13 cellular contexts compared by ENCODE assay signal in the genomic region with DNA sequence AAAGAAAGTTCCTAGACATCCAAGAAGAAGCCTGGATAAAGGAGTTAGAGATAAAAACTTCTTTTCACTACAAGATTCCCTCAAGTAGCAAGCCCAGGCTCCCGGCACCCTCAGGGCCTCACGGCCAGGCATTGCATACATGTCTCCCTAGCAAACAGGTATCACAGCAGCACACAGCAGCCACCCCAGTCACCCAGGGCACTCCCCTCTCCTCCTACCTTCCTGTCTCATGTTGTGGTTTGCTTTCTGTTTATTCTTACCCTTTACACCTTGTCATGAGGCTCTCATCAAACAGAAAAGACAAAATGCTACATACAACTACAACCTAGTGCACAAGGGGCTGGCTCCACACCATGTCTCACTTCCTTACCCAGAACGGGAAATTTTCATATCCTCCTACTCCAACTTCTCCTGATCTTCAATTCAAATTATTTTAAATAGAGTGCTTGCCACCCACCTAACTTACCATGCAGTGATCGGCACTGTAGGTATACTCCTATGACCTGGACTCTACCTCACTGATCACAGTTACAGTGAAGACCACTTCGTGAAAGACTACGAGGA. TPM values are rescaled to one million over a fixed set of nuclear protein-coding genes. Genes with fewer than 3 reads are reported as not detected.
DNase-seq lines count a peak whose midpoint lies in the region; ATAC-seq and TF ChIP-seq lines count a peak whose summit lies in the region.
"Had no signal": no experiment of that assay in that cellular context is flagged by ENCODE, and none has a peak within 500 bp of the region (broad histone marks: within the 10 kb centered on the region; RNA-seq: fewer than 3 reads in every experiment).

No MANE protein-coding gene starts in this region.

- H4K8ac ChIP-seq in mesendoderm (ENCODE audit: low read depth, low read length), result no peak overlapping the region

- no peak overlapping the region for H3K4me2 ChIP-seq in mesendoderm (ENCODE audit: low read length)
- H3K4me2 ChIP-seq: hepatocyte, SK-N-SH had no signal

- no peak for TF ChIP-seq CTCF in gastroesophageal sphincter (IDR thresholded peaks at IDR 0.05)

- no peaks in the 10 kb centered on the region for H3K27me3 Mint-ChIP-seq in CD4-positive, CD25-positive, alpha-beta regulatory T cell
- no peaks in the 10 kb centered on the region for H3K27me3 Mint-ChIP-seq in activated T-helper 1 cell treated with anti-CD3 and anti-CD28 coated beads, Interleukin-12 subunit alpha, Interleukin-12 subunit beta, Interleukin-2, Interleukin-4 antibody, amounts not matched to agents 30 ng/mL and 10 ng/mL and 1 ng/mL, durations not matched to agents 14 hours and 24 hours and 36 hours (ENCODE audit: insufficient read depth)

- H3K79me2 ChIP-seq in mesendoderm (ENCODE audit: control insufficient read depth, insufficient read depth, low read length), result peaks cover 4% of the 10 kb centered on the region
- H3K79me2 ChIP-seq: hepatocyte had no signal

- no peak for TF ChIP-seq EP300 in gastroesophageal sphincter (IDR thresholded peaks at IDR 0.05)

- H3K4me1 ChIP-seq in CD4-positive, CD25-positive, alpha-beta regulatory T cell (ENCODE audit: control insufficient read depth, insufficient read depth, low read length, poor library complexity, severe bottlenecking), result peaks cover 54% of the 10 kb centered on the region
- no peaks in the 10 kb centered on the region for H3K4me1 ChIP-seq in mesendoderm (ENCODE audit: control insufficient read depth, low read depth, low read length)
- H3K4me1 ChIP-seq in gastroesophageal sphincter, result peaks cover 0 to 7% (median under 1%) of the 10 kb centered on the region in 3 donors

- H3K9ac ChIP-seq in mesendoderm (ENCODE audit: low read length), result no peak overlapping the region
- H3K9ac ChIP-seq: SK-N-SH had no signal

- H3K36me3 ChIP-seq in CD4-positive, CD25-positive, alpha-beta regulatory T cell (ENCODE audit: control insufficient read depth, insufficient read depth, low read length), result peaks cover 62% of the 10 kb centered on the region
- peaks cover 12% of the 10 kb centered on the region for H3K36me3 ChIP-seq in mesendoderm (ENCODE audit: control insufficient read depth, insufficient read depth, low read length)
- peaks cover 0 to 84% of the 10 kb centered on the region in 2 donors for H3K36me3 ChIP-seq in gastroesophageal sphincter

- peak; percentile 98 to 99 for ATAC-seq in CD4-positive, CD25-positive, alpha-beta regulatory T cell (ENCODE audit: low read depth in 2 of 2)
- no peak for ATAC-seq in GM21723 (IDR thresholded peaks at IDR 0.05; ENCODE audit: unreplicated experiment)
- no peak for ATAC-seq in HG02623 (IDR thresholded peaks at IDR 0.05; ENCODE audit: unreplicated experiment)
- no peak for ATAC-seq in gastroesophageal sphincter

- no peak overlapping the region for H2AK5ac ChIP-seq in mesendoderm (ENCODE audit: low read length)

- no peaks in the 10 kb centered on the region for H3K27me3 ChIP-seq in CD4-positive, CD25-positive, alpha-beta regulatory T cell (ENCODE audit: control insufficient read depth, insufficient read depth, low read length)
- H3K27me3 ChIP-seq in mesendoderm (ENCODE audit: insufficient read depth, low read length, poor library complexity) (no peaks in the 10 kb centered on the region), gastroesophageal sphincter (no peaks in the 10 kb centered on the region)
- H3K27me3 ChIP-seq: hepatocyte had no signal

- H3K36me3 Mint-ChIP-seq in CD4-positive, CD25-positive, alpha-beta regulatory T cell, result peaks cover 55% of the 10 kb centered on the region
- peaks cover 41% of the 10 kb centered on the region for H3K36me3 Mint-ChIP-seq in activated T-helper 1 cell treated with anti-CD3 and anti-CD28 coated beads, Interleukin-12 subunit alpha, Interleukin-12 subunit beta, Interleukin-2, Interleukin-4 antibody, amounts not matched to agents 30 ng/mL and 10 ng/mL and 1 ng/mL, durations not matched to agents 14 hours and 24 hours and 36 hours (ENCODE audit: low read depth)

- H3K23ac ChIP-seq in mesendoderm (ENCODE audit: low read length), result peak overlapping the region; percentile 80

- intact Hi-C loops in activated T-helper 1 cell treated with anti-CD3 and anti-CD28 coated beads, Interleukin-12 subunit alpha, Interleukin-12 subunit beta, Interleukin-2, Interleukin-4 antibody, amounts not matched to agents 30 ng/mL and 10 ng/mL and 1 ng/mL, durations not matched to agents 14 hours and 24 hours and 36 hours (cut with micrococcal nuclease), result loop anchor here (1.0 kb wide), 1 partner anchor 13 kb away; no protein-coding TSS in a partner anchor
- intact Hi-C loops in posterior vena cava (cut with DNase I), result no loop called here

- H2BK15ac ChIP-seq in mesendoderm (replicated peaks; ENCODE audit: low read depth), result no peak overlapping the region

- H3K4me3 Mint-ChIP-seq in CD4-positive, CD25-positive, alpha-beta regulatory T cell, result peak overlapping the region; percentile 1 to 80 (median 61)
- peak overlapping the region; percentile 49 for H3K4me3 Mint-ChIP-seq in activated T-helper 1 cell treated with anti-CD3 and anti-CD28 coated beads, Interleukin-12 subunit alpha, Interleukin-12 subunit beta, Interleukin-2, Interleukin-4 antibody, amounts not matched to agents 30 ng/mL and 10 ng/mL and 1 ng/mL, durations not matched to agents 14 hours and 24 hours and 36 hours

- peak overlapping the region; percentile 54 for H3K4me3 ChIP-seq in CD4-positive, CD25-positive, alpha-beta regulatory T cell (ENCODE audit: low read depth, low read length)
- H3K4me3 ChIP-seq in mesendoderm (ENCODE audit: low read length) (no peak overlapping the region), gastroesophageal sphincter (no peak overlapping the region)
- H3K4me3 ChIP-seq: hepatocyte had no signal

- H3K4me1 Mint-ChIP-seq in CD4-positive, CD25-positive, alpha-beta regulatory T cell, result peaks cover 33 to 93% (median 51%) of the 10 kb centered on the region in 4 donors
- peaks cover 62% of the 10 kb centered on the region for H3K4me1 Mint-ChIP-seq in activated T-helper 1 cell treated with anti-CD3 and anti-CD28 coated beads, Interleukin-12 subunit alpha, Interleukin-12 subunit beta, Interleukin-2, Interleukin-4 antibody, amounts not matched to agents 30 ng/mL and 10 ng/mL and 1 ng/mL, durations not matched to agents 14 hours and 24 hours and 36 hours (ENCODE audit: low read depth)

- no peaks in the 10 kb centered on the region for H3K9me3 Mint-ChIP-seq in CD4-positive, CD25-positive, alpha-beta regulatory T cell
- H3K9me3 Mint-ChIP-seq in activated T-helper 1 cell treated with anti-CD3 and anti-CD28 coated beads, Interleukin-12 subunit alpha, Interleukin-12 subunit beta, Interleukin-2, Interleukin-4 antibody, amounts not matched to agents 30 ng/mL and 10 ng/mL and 1 ng/mL, durations not matched to agents 14 hours and 24 hours and 36 hours, result no peaks in the 10 kb centered on the region

- DNase-seq in CD4-positive, CD25-positive, alpha-beta regulatory T cell, result peak; percentile 21 to 81 (median 68)
- DNase-seq in T-helper 2 cell (peak in 3 of 5 experiments; percentile 35 to 70 (median 55)), mesendoderm (no peak), posterior vena cava (ENCODE audit: low spot score) (no peak)
- peak; percentile 37 for DNase-seq in activated T-helper 1 cell treated with anti-CD3 and anti-CD28 coated beads, Interleukin-12 subunit alpha, Interleukin-12 subunit beta, Interleukin-2, Interleukin-4 antibody, amounts not matched to agents 30 ng/mL and 10 ng/mL and 1 ng/mL, durations not matched to agents 14 hours and 24 hours and 36 hours (ENCODE audit: low spot score)
- DNase-seq: Karpas-422, NCI-H1930, occipital lobe, SK-N-SH had no signal

- H3K79me1 ChIP-seq in mesendoderm (ENCODE audit: low read length), result peaks cover 11% of the 10 kb centered on the region

- TF ChIP-seq POLR2A in gastroesophageal sphincter (IDR thresholded peaks at IDR 0.05), result no peak

- no peak overlapping the region for H3K18ac ChIP-seq in mesendoderm (ENCODE audit: low read length)

- H3K9me3 ChIP-seq in CD4-positive, CD25-positive, alpha-beta regulatory T cell (ENCODE audit: control insufficient read depth in 2 of 2, low read length in 2 of 2), result no peaks in the 10 kb centered on the region
- no peaks in the 10 kb centered on the region for H3K9me3 ChIP-seq in gastroesophageal sphincter
- H3K9me3 ChIP-seq: SK-N-SH had no signal

- H3K27ac Mint-ChIP-seq in CD4-positive, CD25-positive, alpha-beta regulatory T cell, result peak overlapping the region; percentile 82 to 92 (median 90)
- peak overlapping the region; percentile 64 for H3K27ac Mint-ChIP-seq in activated T-helper 1 cell treated with anti-CD3 and anti-CD28 coated beads, Interleukin-12 subunit alpha, Interleukin-12 subunit beta, Interleukin-2, Interleukin-4 antibody, amounts not matched to agents 30 ng/mL and 10 ng/mL and 1 ng/mL, durations not matched to agents 14 hours and 24 hours and 36 hours

- peak overlapping the region; percentile 73 for H3K27ac ChIP-seq in CD4-positive, CD25-positive, alpha-beta regulatory T cell (ENCODE audit: insufficient read depth, low read length, poor library complexity, severe bottlenecking)
- H3K27ac ChIP-seq in mesendoderm (ENCODE audit: low read depth, low read length) (no peak overlapping the region), gastroesophageal sphincter (no peak overlapping the region)
- H3K27ac ChIP-seq: hepatocyte had no signal

- no peak overlapping the region for H2BK5ac ChIP-seq in mesendoderm (ENCODE audit: low read length)

- H4K5ac ChIP-seq in mesendoderm (ENCODE audit: low read length), result no peak overlapping the region

- H2BK120ac ChIP-seq in mesendoderm (ENCODE audit: low read depth, low read length), result no peak overlapping the region

- H3K4ac ChIP-seq in mesendoderm (ENCODE audit: low read depth, low read length), result no peak overlapping the region

- WGBS in mesendoderm (ENCODE audit: extremely low coverage, insufficient coverage, low lambda C conversion rate), result no CpG with 5 or more reads among the region's 6 CpGs
- 80% methylated on average over 3 to 6 of the region's 6 CpGs for WGBS in gastroesophageal sphincter (ENCODE audit: low coverage in 1 of 2), 2 donors

- H3K56ac ChIP-seq in mesendoderm (ENCODE audit: low read length), result no peak overlapping the region

RNA-seq across cellular contexts. Expression of gene XPO6, which starts 42.7 kb away (rescaled TPM):
- total RNA-seq in CD4-positive, CD25-positive, alpha-beta regulatory T cell, result 302 TPM
- polyA plus RNA-seq in CD4-positive, CD25-positive, alpha-beta regulatory T cell, result 10 to 100 TPM; 60.4 to 79.6 (median 64.2) TPM
- 213 and 225 TPM in 2 replicates for total RNA-seq in activated T-helper 1 cell treated with anti-CD3 and anti-CD28 coated beads, Interleukin-12 subunit alpha, Interleukin-12 subunit beta, Interleukin-2, Interleukin-4 antibody, amounts not matched to agents 30 ng/mL and 10 ng/mL and 1 ng/mL, durations not matched to agents 14 hours and 24 hours and 36 hours
- 68.5 TPM for polyA plus RNA-seq in mesendoderm (2013, experiment 1 of 2)
- polyA plus RNA-seq in mesendoderm (2013, experiment 2 of 2), result 69.8 TPM
- total RNA-seq in gastroesophageal sphincter, result 10 to 100 TPM; 35.3 to 80.2 (median 66.8) TPM
- 10 to 100 TPM; 86.9 to 99.7 TPM for total RNA-seq in posterior vena cava

Comparison
In these comparisons a context has a peak if more than half of its experiments do, and no peak if none do; other contexts are left out.
1. ATAC-seq: peak in CD4-positive, CD25-positive, alpha-beta regulatory T cell (2 of 2); none in GM21723 (single experiment), HG02623 (single experiment) and gastroesophageal sphincter (single experiment).
2. DNase-seq: peak in CD4-positive, CD25-positive, alpha-beta regulatory T cell (3 of 3), T-helper 2 cell (3 of 5) and activated T-helper 1 cell treated with anti-CD3 and anti-CD28 coated beads, Interleukin-12 subunit alpha, Interleukin-12 subunit beta, Interleukin-2, Interleukin-4 antibody, amounts not matched to agents 30 ng/mL and 10 ng/mL and 1 ng/mL, durations not matched to agents 14 hours and 24 hours and 36 hours (single experiment); none in mesendoderm (single experiment) and posterior vena cava (single experiment).